Comparison of ENCODE assay signal across 7 cellular contexts in genomic region chr12:45174595-45174994, GRCh38.
"Had no signal": no experiment of that assay in that cellular context is flagged by ENCODE, and none has a peak within 500 bp of the region (broad histone marks: within the 10 kb centered on the region; RNA-seq: fewer than 3 reads in every experiment).

No MANE protein-coding gene starts in this region.

- ATAC-seq: HepG2, K562 had no signal

- H3K27ac ChIP-seq: HL-60, KMS-11 had no signal

- H3K9ac ChIP-seq: KMS-11 had no signal

- DNase-seq: IMR-90, KBM-7, KG1 had no signal

- H3K4me2 ChIP-seq: KMS-11 had no signal

- H3K4me3 ChIP-seq: K562 had no signal
